11 cellular contexts compared by ENCODE assay signal in the genomic region with DNA sequence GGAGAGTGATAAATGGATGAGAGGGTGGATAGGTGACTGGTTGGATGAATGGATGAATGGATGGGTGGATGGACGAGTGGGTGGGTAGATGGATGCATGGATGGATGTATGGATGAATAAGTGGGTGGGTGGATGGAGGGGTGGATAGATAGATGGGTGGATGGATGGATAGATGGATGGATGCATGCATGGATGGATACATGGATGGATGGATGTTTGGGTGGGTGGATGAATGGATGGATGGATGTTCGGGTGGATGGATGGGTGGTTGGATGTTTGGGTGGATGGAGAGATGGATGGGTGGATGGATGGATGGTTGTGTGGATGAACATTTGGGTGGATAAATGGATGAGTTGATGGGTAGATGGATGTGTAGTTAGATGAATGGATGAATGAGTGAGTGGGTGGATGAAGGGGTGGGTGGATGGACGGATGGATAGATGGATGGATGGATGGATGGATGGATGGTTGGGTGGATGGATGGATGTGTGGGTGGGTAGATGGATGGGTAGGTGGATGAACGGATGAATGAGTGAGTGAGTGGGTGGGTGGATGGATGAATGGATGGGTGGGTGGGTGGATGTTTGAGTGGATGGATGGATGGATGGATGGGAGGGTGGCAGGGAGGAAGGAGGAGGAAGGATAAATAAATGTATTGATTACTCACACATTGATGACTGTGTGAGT. TPM values are rescaled to one million over a fixed set of nuclear protein-coding genes. Genes with fewer than 3 reads are reported as not detected.
"Had no signal": no experiment of that assay in that cellular context is flagged by ENCODE, and none has a peak within 500 bp of the region (broad histone marks: within the 10 kb centered on the region; RNA-seq: fewer than 3 reads in every experiment).

No MANE protein-coding gene starts in this region.

- H3K9me3 ChIP-seq: HAP-1 had no signal

- FAIRE-seq: H54 had no signal

- DNase-seq: GM23248, GOT3, H7, H9, HCEC 1CT, HFFc6 had no signal

- H3K4me1 ChIP-seq: HAP-1 had no signal

- ATAC-seq: GM23338, HCT116 had no signal

- H2AFZ ChIP-seq: GM23248, GM23338 had no signal

- H3K36me3 ChIP-seq: HAP-1 had no signal

- H3K27ac ChIP-seq: GM23248 had no signal

- H3K4me2 ChIP-seq: GM23338 had no signal

- H3K9ac ChIP-seq: GM23248 had no signal

- H3K4me3 ChIP-seq: GM23248, GM23338, HAP-1 had no signal

RNA-seq across cellular contexts. Expression of gene TMEM179, which starts 9.7 kb away (rescaled TPM):
- total RNA-seq: GM23248, H4, HFFc6 had no signal
- polyA plus RNA-seq: GM23248 had no signal

RNA-seq across cellular contexts. Expression of gene C14orf180, which starts 34.7 kb away (rescaled TPM):
- total RNA-seq: GM23248, GM23338, H4, H7, H9, HFFc6 had no signal
- polyA plus RNA-seq: GM23248, GM23338 had no signal
